Comparison of ENCODE assay signal across 11 cellular contexts in genomic region chr2:190646780-190647626, GRCh38. TPM values are rescaled to one million over a fixed set of nuclear protein-coding genes. Genes with fewer than 3 reads are reported as not detected.
DNase-seq lines count a peak whose midpoint lies in the region; ATAC-seq and TF ChIP-seq lines count a peak whose summit lies in the region.
"Had no signal": no experiment of that assay in that cellular context is flagged by ENCODE, and none has a peak within 500 bp of the region (broad histone marks: within the 10 kb centered on the region; RNA-seq: fewer than 3 reads in every experiment).

No MANE protein-coding gene starts in this region.

- 0 out of 2 replicates have a peak, but pooled peaks cover 7% of the 10 kb centered on the region for H3F3A ChIP-seq in GM23338 (replicated peaks; ENCODE audit: low read depth)

- H3K27me3 ChIP-seq in ACC112 (ENCODE audit: insufficient read depth, low read length) (no peaks in the 10 kb centered on the region), GM23338 (ENCODE audit: insufficient read depth) (peaks cover 31% of the 10 kb centered on the region), colonic mucosa (no peaks in the 10 kb centered on the region)

- no peak for TF ChIP-seq CTCF in GM23338 (conservative IDR thresholded peaks at IDR 0.05; ENCODE audit: low read depth in 2 of 2)
- TF ChIP-seq CTCF in colonic mucosa (IDR thresholded peaks at IDR 0.05): no peak
- TF ChIP-seq CTCF in natural killer cell (IDR thresholded peaks at IDR 0.05): no peak

- H3K36me3 ChIP-seq in ACC112 (ENCODE audit: insufficient read depth, low read length) (no peaks in the 10 kb centered on the region), GM23338 (ENCODE audit: insufficient read depth) (no peaks in the 10 kb centered on the region), colonic mucosa (no peaks in the 10 kb centered on the region)

- peak overlapping the region; percentile 55 for H3K4me3 ChIP-seq in ACC112 (ENCODE audit: low read depth, low read length)
- H3K4me3 ChIP-seq in GM23338: peak overlapping the region; percentile 72; the same call in 1 of the 2 replicates
- no peak overlapping the region for H3K4me3 ChIP-seq in colonic mucosa

- no peak overlapping the region for H3K9ac ChIP-seq in colonic mucosa (ENCODE audit: low read depth in 2 of 2, low read length in 2 of 2)

- H3K79me2 ChIP-seq in ACC112 (ENCODE audit: control insufficient read depth, insufficient read depth, low read length, unreplicated experiment) (peaks cover 25% of the 10 kb centered on the region), GM23338 (replicated peaks; ENCODE audit: insufficient read depth) (peaks cover 20% of the 10 kb centered on the region)

- H2AFZ ChIP-seq in ACC112 (ENCODE audit: low read length, unreplicated experiment): peak overlapping the region; percentile 53
- H2AFZ ChIP-seq in GM23338: no peak overlapping the region

- H3K4me1 Mint-ChIP-seq in GM23338 (peaks cover 19% of the 10 kb centered on the region; the same call in 2 of the 3 replicates), natural killer cell (peaks cover 19 to 27% of the 10 kb centered on the region in 2 donors)

- no peak overlapping the region for H3K27ac Mint-ChIP-seq in GM23338
- peak overlapping the region; percentile 86 to 90 for H3K27ac Mint-ChIP-seq in natural killer cell

- DNase-seq in GM23338 (ENCODE audit: low spot score) (no peak), colonic mucosa (peak; percentile 30), natural killer cell (no peak), DMS153 treated with DMSO at 0.1 percent for 48 hours (lab: John Stamatoyannopoulos, UW; ENCODE audit: unreplicated experiment) (no peak), dermis blood vessel endothelial cell (no peak)
- no peak for DNase-seq in stimulated activated CD4-positive, alpha-beta T cell treated with anti-CD3 and anti-CD28 coated beads, Interleukin-4, amount 100 ng/mL, for 1 hour
- DNase-seq: activated effector memory CD4-positive, alpha-beta T cell treated with anti-CD3 and anti-CD28 coated beads, Interleukin-2, amount 50 U/mL, for 16 hours; GDM1; hippocampal formation had no signal

- H3K9me3 Mint-ChIP-seq in GM23338 (no peaks in the 10 kb centered on the region), natural killer cell (no peaks in the 10 kb centered on the region)

- H3K27ac ChIP-seq in ACC112 (ENCODE audit: low read depth, low read length) (peak overlapping the region; percentile 12; the same call in 1 of the 2 replicates), GM23338 (ENCODE audit: low read depth) (no peak overlapping the region), colonic mucosa (peak overlapping the region; percentile 77)

- H3K36me3 Mint-ChIP-seq in GM23338 (ENCODE audit: low read depth) (no peaks in the 10 kb centered on the region), natural killer cell (no peaks in the 10 kb centered on the region)

- no peaks in the 10 kb centered on the region for H4K20me1 ChIP-seq in GM23338 (replicated peaks; ENCODE audit: insufficient read depth)

- no peaks in the 10 kb centered on the region for H3K9me2 ChIP-seq in GM23338 (ENCODE audit: insufficient read depth)

- peaks cover 4% of the 10 kb centered on the region for H3K27me3 Mint-ChIP-seq in GM23338 (ENCODE audit: insufficient read depth, low read depth, poor library complexity)
- no peaks in the 10 kb centered on the region for H3K27me3 Mint-ChIP-seq in natural killer cell (ENCODE audit: low read depth in 2 of 2)

- intact Hi-C loops in colonic mucosa (cut with DNase I): no loop called here
- intact Hi-C loops in natural killer cell (cut with micrococcal nuclease): loop anchor here (5.0 kb wide), 2 partner anchors 95 to 240 kb away; partner anchors contain the start of gene MFSD6

- peaks cover 20% of the 10 kb centered on the region for H3K4me1 ChIP-seq in ACC112 (ENCODE audit: control insufficient read depth, insufficient read depth, low read length, unreplicated experiment)
- peaks cover 11% of the 10 kb centered on the region; the same call in 1 of the 2 replicates for H3K4me1 ChIP-seq in GM23338 (ENCODE audit: insufficient read depth)
- no peaks in the 10 kb centered on the region for H3K4me1 ChIP-seq in colonic mucosa

- peak overlapping the region; percentile 90; the same call in 1 of the 2 replicates for H3K4me2 ChIP-seq in GM23338

- no peaks in the 10 kb centered on the region for H3K9me3 ChIP-seq in colonic mucosa

- H3K4me3 Mint-ChIP-seq in GM23338 (no peak overlapping the region), natural killer cell (peak overlapping the region; percentile 95)

- no peak for ATAC-seq in GM23338
- ATAC-seq in natural killer cell: no peak
- ATAC-seq in GM19351 (IDR thresholded peaks at IDR 0.05; ENCODE audit: unreplicated experiment): no peak

TF ChIP-seq in GM23338, 12 proteins besides CTCF, POLR2A, EP300 and RAD21 (continues in another document):
- no peak for TF ChIP-seq ZNF462 (CRISPR knock-in tag; IDR thresholded peaks at IDR 0.05)
- TF ChIP-seq CREB1 (CRISPR knock-in tag; IDR thresholded peaks at IDR 0.05; ENCODE audit: low read depth): no peak
- no peak for TF ChIP-seq NANOG (IDR thresholded peaks at IDR 0.05; ENCODE audit: borderline replicate concordance)
- TF ChIP-seq ETS1 (IDR thresholded peaks at IDR 0.05): no peak
- no peak for TF ChIP-seq POLR2AphosphoS5 (IDR thresholded peaks at IDR 0.05; ENCODE audit: low read depth)
- TF ChIP-seq JUNB (IDR thresholded peaks at IDR 0.05; ENCODE audit: unreplicated experiment): no peak

RNA-seq across cellular contexts. Expression of gene NAB1, which starts 1.9 kb away (rescaled TPM):
- total RNA-seq in GM23338 (2014; rRNA removed; shearing (Covaris generic)): 35.9 and 40.2 TPM in 2 replicates
- polyA plus RNA-seq in GM23338 (2016; fragmentation: Nextera tagmentation; extraction: Ambion mirVana): 8.3 and 10.4 TPM in 2 replicates
- total RNA-seq in colonic mucosa (10 to 100 TPM; 31.7 to 37.1 TPM), natural killer cell (10 to 100 TPM; 31.2 to 42.0 (median 37.8) TPM), dermis blood vessel endothelial cell (38.8 and 64.2 TPM in 2 replicates)
